8 cellular contexts compared by ENCODE assay signal in the genomic region with DNA sequence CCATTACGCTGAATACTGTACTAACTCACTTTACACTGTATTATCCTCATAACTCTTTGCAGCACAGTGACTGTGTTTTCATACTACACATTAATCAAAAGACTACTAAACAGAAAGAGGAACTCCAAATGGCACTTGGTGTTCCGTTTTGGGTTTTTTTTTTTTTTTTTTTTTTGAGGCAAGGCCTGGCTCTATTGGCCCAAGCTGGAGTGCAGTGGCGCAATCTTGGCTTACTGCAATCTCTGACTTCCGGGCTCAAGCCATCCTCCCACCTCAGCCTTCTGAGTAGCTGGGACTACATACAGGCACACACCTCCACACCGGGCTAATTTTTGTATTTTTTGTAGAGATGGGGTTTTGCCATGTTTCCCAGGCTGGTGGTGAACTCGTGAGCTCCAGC. TPM values are rescaled to one million over a fixed set of nuclear protein-coding genes. Genes with fewer than 3 reads are reported as not detected.
DNase-seq lines count a peak whose midpoint lies in the region; ATAC-seq lines count a peak whose summit lies in the region.

No MANE protein-coding gene starts in this region.

- no peak overlapping the region for H3K27ac ChIP-seq in mesendoderm (ENCODE audit: low read depth, low read length)

- no CpG with 5 or more reads among the region's 6 CpGs for WGBS in mesendoderm (ENCODE audit: extremely low coverage, insufficient coverage, low lambda C conversion rate)

- no peak overlapping the region for H4K5ac ChIP-seq in mesendoderm (ENCODE audit: low read length)

- no peak overlapping the region for H3K56ac ChIP-seq in mesendoderm (ENCODE audit: low read length)

- H3K79me2 ChIP-seq in mesendoderm (ENCODE audit: control insufficient read depth, insufficient read depth, low read length), result no peaks in the 10 kb centered on the region

- H3K79me1 ChIP-seq in mesendoderm (ENCODE audit: low read length), result peaks cover 3% of the 10 kb centered on the region

- H3K4me1 ChIP-seq in adipocyte (ENCODE audit: control insufficient read depth, insufficient read depth, low read length) (peaks cover 22% of the 10 kb centered on the region), mesendoderm (ENCODE audit: control insufficient read depth, low read depth, low read length) (no peaks in the 10 kb centered on the region)

- H3K36me3 ChIP-seq in adipocyte (ENCODE audit: control insufficient read depth, insufficient read depth, low read length, severe bottlenecking) (no peaks in the 10 kb centered on the region), mesendoderm (ENCODE audit: control insufficient read depth, insufficient read depth, low read length) (no peaks in the 10 kb centered on the region)

- no peaks in the 10 kb centered on the region for H3K9me3 ChIP-seq in adipocyte (ENCODE audit: control insufficient read depth, low read length)

- H3K27me3 ChIP-seq in adipocyte (replicated peaks; ENCODE audit: control insufficient read depth, insufficient read depth, low read length) (no peaks in the 10 kb centered on the region), mesendoderm (ENCODE audit: insufficient read depth, low read length, poor library complexity) (no peaks in the 10 kb centered on the region)

- no peak overlapping the region for H3K18ac ChIP-seq in mesendoderm (ENCODE audit: low read length)

- no peak overlapping the region for H3K4ac ChIP-seq in mesendoderm (ENCODE audit: low read depth, low read length)

- no peak overlapping the region for H2BK120ac ChIP-seq in mesendoderm (ENCODE audit: low read depth, low read length)

- ATAC-seq in GM19372 (IDR thresholded peaks at IDR 0.05; ENCODE audit: low read depth, unreplicated experiment), result peak; percentile 81
- ATAC-seq in HG03378 (IDR thresholded peaks at IDR 0.05; ENCODE audit: unreplicated experiment), result peak; percentile 90
- ATAC-seq in stimulated activated naive CD8-positive, alpha-beta T cell treated with anti-CD3 and anti-CD28 coated beads, Interleukin-15, Interleukin-2, amounts not matched to agents 100 U/mL and 50 U/mL, for 24 hours, result peak; percentile 71

- H2BK15ac ChIP-seq in mesendoderm (replicated peaks; ENCODE audit: low read depth), result no peak overlapping the region

- H3K23ac ChIP-seq in mesendoderm (ENCODE audit: low read length), result no peak overlapping the region

- H3K4me3 ChIP-seq in adipocyte (ENCODE audit: low read length) (peak overlapping the region; percentile 2), mesendoderm (ENCODE audit: low read length) (no peak overlapping the region)

- H3K9ac ChIP-seq in adipocyte (ENCODE audit: low read length) (no peak overlapping the region), mesendoderm (ENCODE audit: low read length) (no peak overlapping the region)

- no peak overlapping the region for H2AK5ac ChIP-seq in mesendoderm (ENCODE audit: low read length)

- H4K8ac ChIP-seq in mesendoderm (ENCODE audit: low read depth, low read length), result no peak overlapping the region

- no peak overlapping the region for H3K4me2 ChIP-seq in mesendoderm (ENCODE audit: low read length)

- H2BK5ac ChIP-seq in mesendoderm (ENCODE audit: low read length), result no peak overlapping the region

- peak; percentile 80 to 83 for DNase-seq in AML-193 (lab: John Stamatoyannopoulos, UW)
- no peak for DNase-seq in adipocyte (ENCODE audit: low read depth)
- DNase-seq in stimulated activated naive CD8-positive, alpha-beta T cell treated with anti-CD3 and anti-CD28 coated beads, Interleukin-15, Interleukin-2, amounts not matched to agents 100 U/mL and 50 U/mL, for 24 hours, result peak; percentile 21
- DNase-seq in mesendoderm, result no peak
- DNase-seq in SW 1271 (lab: John Stamatoyannopoulos, UW), result no peak
- no peak for DNase-seq in mesenteric fat pad (ENCODE audit: low spot score)

RNA-seq across cellular contexts. Expression of a gene that starts 10.7 kb away (rescaled TPM):
- polyA plus RNA-seq in mesendoderm (2013, experiment 1 of 2), result 3.2 TPM
- polyA plus RNA-seq in mesendoderm (2013, experiment 2 of 2), result 3.2 TPM
- total RNA-seq in mesenteric fat pad, result 13.8 TPM

Comparison
In these comparisons a context has a peak if more than half of its experiments do, and no peak if none do; other contexts are left out.
1. DNase-seq: peak in AML-193 (2 of 2) and stimulated activated naive CD8-positive, alpha-beta T cell treated with anti-CD3 and anti-CD28 coated beads, Interleukin-15, Interleukin-2, amounts not matched to agents 100 U/mL and 50 U/mL, for 24 hours (single experiment); none in adipocyte (single experiment), mesendoderm (single experiment), SW 1271 (0 of 2) and mesenteric fat pad (single experiment).
2. Peak in every context shown above with its lines, with median percentiles within 50 percentile points of each other: ATAC-seq.